ENCODE assay signal across 26 cellular contexts in genomic region chr1:14743368-14743767, GRCh38.
A peak's percentile ranks its signal among the peaks of the same experiment; 100 is the strongest.
DNase-seq lines count a peak whose midpoint lies in the region; ATAC-seq, FAIRE-seq and TF ChIP-seq lines count a peak whose summit lies in the region.
"Had no signal": no experiment of that assay in that cellular context is flagged by ENCODE, and none has a peak within 500 bp of the region (broad histone marks: within the 10 kb centered on the region; RNA-seq: fewer than 3 reads in every experiment).

No MANE protein-coding gene starts in this region.

- CTCF ChIA-PET in mammary epithelial cell (lab: Charles Lee; ENCODE audit: low non-redundant PET) (no interaction called here), MCF 10A (lab: Yijun Ruan, JAX) (no interaction called here), K562 (lab: Yijun Ruan, JAX; ENCODE audit: low intra/inter-chr PET ratio) (no interaction called here)
- CTCF ChIA-PET in activated naive CD4-positive, alpha-beta T cell treated with anti-CD3 and anti-CD28 coated beads, Interleukin-2, amount 10 ng/mL, durations not matched to agents 7 days and 5 days (lab: Charles Lee), result no interaction called here

- in situ Hi-C loops in mammary epithelial cell (cut with MboI; ENCODE audit: low sequenced_read_pairs in 2 of 2), result no loop called here
- in situ Hi-C loops in K562 (cut with MboI), result no loop called here

- H3K4me1 ChIP-seq in mammary epithelial cell (ENCODE audit: insufficient read depth, low read length) (peaks cover 28% of the 10 kb centered on the region), K562 (replicated peaks in 1 of 2; ENCODE audit: control insufficient read depth in 2 of 2, insufficient read depth in 2 of 2, low read length in 2 of 2) (no peaks in the 10 kb centered on the region; a peak in 1 of 5 replicates), keratinocyte (ENCODE audit: control insufficient read depth, extremely low read depth, insufficient read depth, low read length) (peaks cover 19% of the 10 kb centered on the region)
- H3K4me1 ChIP-seq: BE2C had no signal

- H3K4me1 Mint-ChIP-seq in MCF 10A (ENCODE audit: insufficient read depth, unreplicated experiment) (peaks cover 26% of the 10 kb centered on the region), T-helper 17 cell (no peaks in the 10 kb centered on the region)
- no peaks in the 10 kb centered on the region for H3K4me1 Mint-ChIP-seq in activated naive CD4-positive, alpha-beta T cell treated with anti-CD3 and anti-CD28 coated beads, Interleukin-2, amount 10 ng/mL, durations not matched to agents 7 days and 5 days
- H3K4me1 Mint-ChIP-seq: CD8-positive, alpha-beta memory T cell had no signal

- H3K9me1 ChIP-seq in K562 (ENCODE audit: control insufficient read depth, insufficient read depth, low read length) (no peaks in the 10 kb centered on the region), keratinocyte (ENCODE audit: control insufficient read depth, extremely low read depth, insufficient read depth, low read length) (no peaks in the 10 kb centered on the region)

- no TSS peak for BruUV-seq in mammary epithelial cell (replicated peaks; lab: Mats Ljungman, UMichigan)
- no TSS peak for BruUV-seq in MCF 10A (replicated peaks; lab: Mats Ljungman, UMichigan)
- no TSS peak for BruUV-seq in K562 (replicated peaks; lab: Mats Ljungman, UMichigan)

- H3K9me3 ChIP-seq in mammary epithelial cell (replicated peaks; ENCODE audit: insufficient read depth, low read length) (no peaks in the 10 kb centered on the region), K562 (replicated peaks; ENCODE audit: control insufficient read depth, insufficient read depth, low read depth, low read length) (no peaks in the 10 kb centered on the region), keratinocyte (ENCODE audit: control insufficient read depth, low read depth, low read length) (no peaks in the 10 kb centered on the region), T-helper 17 cell (ENCODE audit: control insufficient read depth, low read length, poor library complexity, severe bottlenecking) (no peaks in the 10 kb centered on the region)
- H3K9me3 ChIP-seq: BE2C had no signal

- H3K79me2 ChIP-seq in mammary epithelial cell (ENCODE audit: insufficient read depth, low read length) (no peaks in the 10 kb centered on the region), K562 (ENCODE audit: control insufficient read depth, insufficient read depth, low read length) (no peaks in the 10 kb centered on the region), keratinocyte (ENCODE audit: control insufficient read depth, insufficient read depth, low read length) (no peaks in the 10 kb centered on the region)

- TF ChIP-seq POLR2A in K562 (conservative IDR thresholded peaks at IDR 0.05), result no peak

- peak overlapping the region; percentile 91 for H3K27ac ChIP-seq in mammary epithelial cell (ENCODE audit: insufficient read depth, low read depth, low read length)
- H3K27ac ChIP-seq in K562 (ENCODE audit: extremely low read depth, low read depth, low read length), result no peak overlapping the region
- peak overlapping the region; percentile 94 for H3K27ac ChIP-seq in keratinocyte (ENCODE audit: control insufficient read depth, insufficient read depth, low read length)
- H3K27ac ChIP-seq: 22Rv1, KMS-11, SK-N-MC had no signal

- POLR2A ChIA-PET in MCF 10A (lab: Yijun Ruan, JAX) (interaction anchor here (1.5 kb wide), 2 partner anchors 20 to 221 kb away, joined by 4 read pairs; no protein-coding TSS in a partner anchor), K562 (lab: Yijun Ruan, JAX) (interaction anchor here (2.1 kb wide), 1 partner anchor 34 kb away, joined by 6 read pairs; no protein-coding TSS in a partner anchor)

- 100% methylated on average over 3 of the region's 6 CpGs for WGBS in mammary epithelial cell (ENCODE audit: low coverage, missing lambda C conversion rate)
- WGBS in K562 (ENCODE audit: insufficient coverage, low coverage, missing lambda C conversion rate), result 16% methylated on average over 6 of the region's 6 CpGs

- H3K9me3 Mint-ChIP-seq in MCF 10A (ENCODE audit: unreplicated experiment), result no peaks in the 10 kb centered on the region
- no peaks in the 10 kb centered on the region for H3K9me3 Mint-ChIP-seq in activated naive CD4-positive, alpha-beta T cell treated with anti-CD3 and anti-CD28 coated beads, Interleukin-2, amount 10 ng/mL, durations not matched to agents 7 days and 5 days
- H3K9me3 Mint-ChIP-seq: CD14-positive monocyte; CD8-positive, alpha-beta memory T cell had no signal

- DNase-seq in mammary epithelial cell, result no peak
- DNase-seq in MCF 10A (ENCODE audit: unreplicated experiment), result no peak
- no peak for DNase-seq in K562 (ENCODE audit: extremely low read depth in 1 of 4, low spot score in 3 of 4)
- DNase-seq in keratinocyte (ENCODE audit: low read depth, low spot score), result no peak
- no peak for DNase-seq in cardiac septum (ENCODE audit: low spot score)
- DNase-seq in T-helper 17 cell, result no peak
- DNase-seq in activated naive CD4-positive, alpha-beta T cell treated with anti-CD3 and anti-CD28 coated beads, Interleukin-2, amount 10 ng/mL, durations not matched to agents 7 days and 5 days, result no peak
- DNase-seq: ACHN; BE2C; Calu3; CD8-positive, alpha-beta memory T cell; DND-41; GOT3; NCI-H1092; NCI-H1436; NCI-H187; NCI-H2081 treated with DMSO at 0.1 percent for 48 hours; NCI-H2171; NCI-H226; NCI-H510A; SHP77 treated with DMSO at 0.1 percent for 48 hours had no signal

- no peak overlapping the region for H3K27ac Mint-ChIP-seq in MCF 10A (ENCODE audit: low read depth, unreplicated experiment)
- no peak overlapping the region for H3K27ac Mint-ChIP-seq in T-helper 17 cell
- H3K27ac Mint-ChIP-seq in activated naive CD4-positive, alpha-beta T cell treated with anti-CD3 and anti-CD28 coated beads, Interleukin-2, amount 10 ng/mL, durations not matched to agents 7 days and 5 days, result no peak overlapping the region
- H3K27ac Mint-ChIP-seq: CD8-positive, alpha-beta memory T cell had no signal

- H2AFZ ChIP-seq in mammary epithelial cell (ENCODE audit: low read depth, low read length), result no peak overlapping the region
- H2AFZ ChIP-seq in K562 (ENCODE audit: low read depth, low read length), result no peak overlapping the region
- no peak overlapping the region for H2AFZ ChIP-seq in keratinocyte (ENCODE audit: control insufficient read depth, low read length)

- H3K4me2 ChIP-seq in mammary epithelial cell (ENCODE audit: insufficient read depth, low read depth, low read length), result no peak overlapping the region
- no peak overlapping the region for H3K4me2 ChIP-seq in K562 (ENCODE audit: insufficient read depth, low read length)
- H3K4me2 ChIP-seq in keratinocyte (ENCODE audit: control insufficient read depth, extremely low read depth, insufficient read depth, low read depth, low read length), result no peak overlapping the region
- H3K4me2 ChIP-seq: KMS-11 had no signal

- TF ChIP-seq CTCF in mammary epithelial cell (conservative IDR thresholded peaks at IDR 0.05 in 1 of 2, IDR thresholded peaks at IDR 0.05 in 1 of 2; ENCODE audit: extremely low read depth in 1 of 2, insufficient read depth in 1 of 2, low read depth in 1 of 2, low read length in 2 of 2), result no peak
- TF ChIP-seq CTCF in MCF 10A (IDR thresholded peaks at IDR 0.05; ENCODE audit: unreplicated experiment), result no peak
- TF ChIP-seq CTCF in K562 (IDR thresholded peaks at IDR 0.05 in 2 of 3, conservative IDR thresholded peaks at IDR 0.05 in 1 of 3; ENCODE audit: insufficient read depth in 2 of 3, low read depth in 1 of 3, low read length in 3 of 3), result no peak
- TF ChIP-seq CTCF in keratinocyte (optimal IDR thresholded peaks at IDR 0.05 in 1 of 3, IDR thresholded peaks at IDR 0.05 in 1 of 3, conservative IDR thresholded peaks at IDR 0.05 in 1 of 3; ENCODE audit: extremely low read depth in 1 of 3, insufficient read depth in 2 of 3, low read length in 3 of 3), result no peak

- FAIRE-seq in K562 (lab: Jason Lieb, UNC), result no peak
- no peak for FAIRE-seq in keratinocyte (lab: Jason Lieb, UNC)

- dilution Hi-C loops in mammary epithelial cell (cut with HindIII; ENCODE audit: low sequenced_read_pairs), result no loop called here
- dilution Hi-C loops in keratinocyte (cut with MboI; ENCODE audit: extremely low pct_ligation_motif_present, low sequenced_read_pairs), result no loop called here

- no peaks in the 10 kb centered on the region for H4K20me1 ChIP-seq in mammary epithelial cell (ENCODE audit: insufficient read depth, low read length)
- no peaks in the 10 kb centered on the region; the same call in none of the 2 replicates for H4K20me1 ChIP-seq in K562 (replicated peaks; ENCODE audit: control insufficient read depth, insufficient read depth, low read length)
- H4K20me1 ChIP-seq in keratinocyte (ENCODE audit: control insufficient read depth, extremely low read depth, insufficient read depth, low read length), result no peaks in the 10 kb centered on the region

- H3K4me3 ChIP-seq in mammary epithelial cell (replicated peaks in 1 of 3; ENCODE audit: insufficient read depth in 1 of 3, low read depth in 2 of 3, low read length in 3 of 3) (no peak overlapping the region), K562 (no peak overlapping the region), keratinocyte (ENCODE audit: control insufficient read depth in 2 of 3, extremely low read depth in 1 of 3, insufficient read depth in 2 of 3, low read depth in 1 of 3, low read length in 3 of 3) (no peak overlapping the region)
- H3K4me3 ChIP-seq: SK-N-MC had no signal

- H3K27me3 Mint-ChIP-seq in MCF 10A (ENCODE audit: insufficient read depth, unreplicated experiment), result no peaks in the 10 kb centered on the region
- H3K27me3 Mint-ChIP-seq in T-helper 17 cell, result peaks cover 58% of the 10 kb centered on the region
- peaks cover 30% of the 10 kb centered on the region for H3K27me3 Mint-ChIP-seq in activated naive CD4-positive, alpha-beta T cell treated with anti-CD3 and anti-CD28 coated beads, Interleukin-2, amount 10 ng/mL, durations not matched to agents 7 days and 5 days

- H3K4me3 Mint-ChIP-seq in MCF 10A (ENCODE audit: unreplicated experiment) (no peak overlapping the region), T-helper 17 cell (no peak overlapping the region)
- no peak overlapping the region for H3K4me3 Mint-ChIP-seq in activated naive CD4-positive, alpha-beta T cell treated with anti-CD3 and anti-CD28 coated beads, Interleukin-2, amount 10 ng/mL, durations not matched to agents 7 days and 5 days
- H3K4me3 Mint-ChIP-seq: CD14-positive monocyte; CD8-positive, alpha-beta memory T cell had no signal

- no peak for TF ChIP-seq RAD21 in K562 (CRISPR knock-in tag; conservative IDR thresholded peaks at IDR 0.05 in 1 of 2, IDR thresholded peaks at IDR 0.05 in 1 of 2)

- H3K36me3 ChIP-seq in mammary epithelial cell (ENCODE audit: insufficient read depth, low read length) (no peaks in the 10 kb centered on the region), K562 (ENCODE audit: control insufficient read depth, insufficient read depth, low read length) (no peaks in the 10 kb centered on the region), keratinocyte (ENCODE audit: control insufficient read depth in 2 of 2, extremely low read depth in 1 of 2, insufficient read depth in 2 of 2, low read length in 2 of 2) (no peaks in the 10 kb centered on the region)
- H3K36me3 ChIP-seq: BE2C had no signal

- intact Hi-C loops in mammary epithelial cell (cut with micrococcal nuclease) (loop anchor here (2.0 kb wide), 1 partner anchor 13 kb away; no protein-coding TSS in a partner anchor), MCF 10A (cut with micrococcal nuclease) (loop anchor here (5.0 kb wide), 1 partner anchor 44 kb away; no protein-coding TSS in a partner anchor), K562 (cut with micrococcal nuclease) (loop anchor here (10.0 kb wide), 1 partner anchor 361 kb away; no protein-coding TSS in a partner anchor), cardiac septum (cut with DNase I) (no loop called here)

- TF ChIP-seq EP300 in K562 (IDR thresholded peaks at IDR 0.05; ENCODE audit: low read length), result no peak

- H3K36me3 Mint-ChIP-seq in MCF 10A (ENCODE audit: insufficient read depth, unreplicated experiment), result no peaks in the 10 kb centered on the region
- H3K36me3 Mint-ChIP-seq in T-helper 17 cell (ENCODE audit: low read depth), result peaks cover 2% of the 10 kb centered on the region
- H3K36me3 Mint-ChIP-seq in activated naive CD4-positive, alpha-beta T cell treated with anti-CD3 and anti-CD28 coated beads, Interleukin-2, amount 10 ng/mL, durations not matched to agents 7 days and 5 days, result no peaks in the 10 kb centered on the region
- H3K36me3 Mint-ChIP-seq: CD14-positive monocyte; CD8-positive, alpha-beta memory T cell had no signal

- ATAC-seq in K562 (no peak), T-helper 17 cell (no peak), HG03354 (IDR thresholded peaks at IDR 0.05; ENCODE audit: poor library complexity, severe bottlenecking, unreplicated experiment) (no peak)

- H3K27me3 ChIP-seq in mammary epithelial cell (ENCODE audit: insufficient read depth, low read length) (no peaks in the 10 kb centered on the region), K562 (ENCODE audit: control insufficient read depth in 2 of 2, insufficient read depth in 2 of 2, low read length in 2 of 2) (peaks cover 57 to 65% of the 10 kb centered on the region in 2 experiments), keratinocyte (ENCODE audit: control insufficient read depth, extremely low read depth, insufficient read depth, low read length) (no peaks in the 10 kb centered on the region)
- H3K27me3 ChIP-seq: BE2C had no signal

- H3K9ac ChIP-seq in mammary epithelial cell (ENCODE audit: insufficient read depth, low read length) (no peak overlapping the region), K562 (ENCODE audit: insufficient read depth in 1 of 2, low read depth in 2 of 2, low read length in 2 of 2) (no peak overlapping the region), keratinocyte (ENCODE audit: control insufficient read depth, extremely low read depth, insufficient read depth, low read length) (no peak overlapping the region)
- H3K9ac ChIP-seq: KMS-11 had no signal
